ENCODE assay signal across 18 cellular contexts in genomic region chr2:98472961-98473746, GRCh38. TPM values are rescaled to one million over a fixed set of nuclear protein-coding genes. Genes with fewer than 3 reads are reported as not detected.
DNase-seq lines count a peak whose midpoint lies in the region; ATAC-seq, FAIRE-seq and TF ChIP-seq lines count a peak whose summit lies in the region.
"Had no signal": no experiment of that assay in that cellular context is flagged by ENCODE, and none has a peak within 500 bp of the region (broad histone marks: within the 10 kb centered on the region; RNA-seq: fewer than 3 reads in every experiment).

No MANE protein-coding gene starts in this region.

- H3K27ac Mint-ChIP-seq in CD4-positive, CD25-positive, alpha-beta regulatory T cell, result peak overlapping the region; percentile 72 to 88 (median 86)
- peak overlapping the region; percentile 58 for H3K27ac Mint-ChIP-seq in activated naive CD4-positive, alpha-beta T cell treated with anti-CD3 and anti-CD28 coated beads, Interleukin-2, amount 50 U/mL, for 72 hours
- H3K27ac Mint-ChIP-seq in naive thymus-derived CD8-positive, alpha-beta T cell, result peak overlapping the region; percentile 88 to 99 (median 92)
- H3K27ac Mint-ChIP-seq: B cell had no signal

- intact Hi-C loops in transverse colon (cut with DNase I; ENCODE audit: low total_unique reads), result no loop called here
- intact Hi-C loops in OCI-LY7 (cut with micrococcal nuclease; ENCODE audit: unreplicated experiment), result no loop called here

- DNase-seq in CD4-positive, CD25-positive, alpha-beta regulatory T cell, result no peak
- DNase-seq in GM12891 (ENCODE audit: insufficient read length, low spot score) (no peak), NCI-H1092 (lab: John Stamatoyannopoulos, UW) (no peak), transverse colon (no peak), OCI-LY7 (ENCODE audit: low spot score) (no peak)
- peak in 1 of 2 donors; percentile 53 for DNase-seq in activated naive CD4-positive, alpha-beta T cell treated with anti-CD3 and anti-CD28 coated beads, Interleukin-2, amount 50 U/mL, for 72 hours (ENCODE audit: low spot score in 2 of 2)
- DNase-seq in naive thymus-derived CD8-positive, alpha-beta T cell, result peak in 1 of 10 donors; percentile 6
- DNase-seq: activated CD8-positive, alpha-beta memory T cell treated with anti-CD3 and anti-CD28 coated beads, Interleukin-2, amount 50 U/mL, for 4 hours; EL; esophagus squamous epithelium; heart right ventricle; midbrain; NCI-H1436 treated with DMSO at 0.1 percent for 48 hours; stimulated activated naive CD4-positive, alpha-beta T cell treated with Interleukin-2 at 50 U/mL for 16 hours; uterus had no signal

- no peaks in the 10 kb centered on the region for H3K9me3 ChIP-seq in CD4-positive, CD25-positive, alpha-beta regulatory T cell (ENCODE audit: control insufficient read depth in 2 of 2, low read length in 2 of 2)
- H3K9me3 ChIP-seq in transverse colon (no peaks in the 10 kb centered on the region), OCI-LY7 (ENCODE audit: low read length) (no peaks in the 10 kb centered on the region)
- H3K9me3 ChIP-seq: esophagus squamous epithelium, heart right ventricle, pancreas, uterus had no signal

- TF ChIP-seq POLR2A in GM12891 (IDR thresholded peaks at IDR 0.05; ENCODE audit: low read depth, low read length) (peak; percentile 56; the same call in 1 of the 2 replicates), transverse colon (IDR thresholded peaks at IDR 0.05) (no peak)

- in situ Hi-C loops in transverse colon (cut with MboI; ENCODE audit: low pct_ligation_motif_present in 1 of 4, low pct_unique_long_range_greater_than_20kb in 1 of 4, low sequenced_read_pairs in 3 of 4), result no loop called here

- H3K4me3 Mint-ChIP-seq in CD4-positive, CD25-positive, alpha-beta regulatory T cell, result peak overlapping the region; percentile 66 to 84 (median 82)
- H3K4me3 Mint-ChIP-seq in naive thymus-derived CD8-positive, alpha-beta T cell, result peak overlapping the region; percentile 51 to 85 (median 80)

- CTCF ChIA-PET in OCI-LY7 (lab: Charles Lee; ENCODE audit: unreplicated experiment), result no interaction called here

- H3K36me3 Mint-ChIP-seq in CD4-positive, CD25-positive, alpha-beta regulatory T cell, result peaks cover 12% of the 10 kb centered on the region
- H3K36me3 Mint-ChIP-seq in activated naive CD4-positive, alpha-beta T cell treated with anti-CD3 and anti-CD28 coated beads, Interleukin-2, amount 50 U/mL, for 72 hours, result no peaks in the 10 kb centered on the region
- H3K36me3 Mint-ChIP-seq in naive thymus-derived CD8-positive, alpha-beta T cell, result peaks cover 0 to 6% (median 0%) of the 10 kb centered on the region in 3 donors

- H3K79me2 ChIP-seq in OCI-LY7 (ENCODE audit: insufficient read depth, low read depth, low read length), result no peaks in the 10 kb centered on the region

- H2AFZ ChIP-seq in OCI-LY7 (ENCODE audit: low read length), result no peak overlapping the region

- peak overlapping the region; percentile 64 for H3K27ac ChIP-seq in CD4-positive, CD25-positive, alpha-beta regulatory T cell (ENCODE audit: insufficient read depth, low read length, poor library complexity, severe bottlenecking)
- peak overlapping the region in 2 of 4 donors; percentile 17 to 29 for H3K27ac ChIP-seq in transverse colon
- no peak overlapping the region for H3K27ac ChIP-seq in OCI-LY7 (ENCODE audit: low read depth, low read length, poor library complexity, severe bottlenecking)
- H3K27ac ChIP-seq: pancreas, uterus had no signal

- H3K4me1 Mint-ChIP-seq in CD4-positive, CD25-positive, alpha-beta regulatory T cell, result peaks cover 20 to 98% (median 69%) of the 10 kb centered on the region in 4 donors
- peaks cover 58 to 100% (median 95%) of the 10 kb centered on the region in 4 donors for H3K4me1 Mint-ChIP-seq in naive thymus-derived CD8-positive, alpha-beta T cell

- H3K27me3 ChIP-seq in CD4-positive, CD25-positive, alpha-beta regulatory T cell (ENCODE audit: control insufficient read depth, insufficient read depth, low read length), result no peaks in the 10 kb centered on the region
- no peaks in the 10 kb centered on the region for H3K27me3 ChIP-seq in transverse colon
- H3K27me3 ChIP-seq: heart right ventricle, pancreas, uterus had no signal

- H3K4me2 ChIP-seq in OCI-LY7 (ENCODE audit: low read length), result no peak overlapping the region

- POLR2A ChIA-PET in naive thymus-derived CD8-positive, alpha-beta T cell (lab: Charles Lee), result interaction anchor here (0.6 to 12.8 kb wide), 3 partner anchors 8 to 52 kb away, joined by 3 to 194 read pairs (median 3); no protein-coding TSS in a partner anchor
- POLR2A ChIA-PET in OCI-LY7 (lab: Charles Lee), result interaction anchor here (2.0 kb wide), 1 partner anchor 9 kb away, joined by 6 read pairs; no protein-coding TSS in a partner anchor

- H3K36me3 ChIP-seq in CD4-positive, CD25-positive, alpha-beta regulatory T cell (ENCODE audit: control insufficient read depth, insufficient read depth, low read length), result no peaks in the 10 kb centered on the region
- H3K36me3 ChIP-seq in transverse colon, result no peaks in the 10 kb centered on the region
- H3K36me3 ChIP-seq in OCI-LY7 (ENCODE audit: insufficient read depth, low read length), result no peaks in the 10 kb centered on the region
- H3K36me3 ChIP-seq: esophagus squamous epithelium, pancreas, uterus had no signal

- WGBS in transverse colon (ENCODE audit: low coverage in 1 of 2), 2 donors, result 77 to 92% methylated on average over 6 to 9 of the region's 9 CpGs

- no peaks in the 10 kb centered on the region; the same call in 1 of the 2 replicates for H4K20me1 ChIP-seq in OCI-LY7 (ENCODE audit: insufficient read depth, low read length)

- FAIRE-seq in GM12891 (lab: Jason Lieb, UNC), result peak; percentile 57
- FAIRE-seq: pancreas had no signal

- TF ChIP-seq CTCF in transverse colon (IDR thresholded peaks at IDR 0.05) (no peak), OCI-LY7 (conservative IDR thresholded peaks at IDR 0.05; ENCODE audit: low read length) (no peak)

- no peaks in the 10 kb centered on the region for H3K27me3 Mint-ChIP-seq in CD4-positive, CD25-positive, alpha-beta regulatory T cell
- no peaks in the 10 kb centered on the region for H3K27me3 Mint-ChIP-seq in naive thymus-derived CD8-positive, alpha-beta T cell
- H3K27me3 Mint-ChIP-seq: B cell had no signal

- H3K4me1 ChIP-seq in CD4-positive, CD25-positive, alpha-beta regulatory T cell (ENCODE audit: control insufficient read depth, insufficient read depth, low read length, poor library complexity, severe bottlenecking), result peaks cover 97% of the 10 kb centered on the region
- H3K4me1 ChIP-seq in transverse colon, result peaks cover 36 to 56% (median 43%) of the 10 kb centered on the region in 4 donors
- H3K4me1 ChIP-seq in OCI-LY7 (ENCODE audit: insufficient read depth, low read length, poor library complexity, severe bottlenecking), result no peaks in the 10 kb centered on the region
- H3K4me1 ChIP-seq: uterus had no signal

- H3K9me3 Mint-ChIP-seq in CD4-positive, CD25-positive, alpha-beta regulatory T cell, result no peaks in the 10 kb centered on the region
- H3K9me3 Mint-ChIP-seq in activated naive CD4-positive, alpha-beta T cell treated with anti-CD3 and anti-CD28 coated beads, Interleukin-2, amount 50 U/mL, for 72 hours, result no peaks in the 10 kb centered on the region
- no peaks in the 10 kb centered on the region for H3K9me3 Mint-ChIP-seq in naive thymus-derived CD8-positive, alpha-beta T cell

- H3K9me2 ChIP-seq in OCI-LY7 (ENCODE audit: insufficient read depth, low read length), result no peaks in the 10 kb centered on the region

- TF ChIP-seq EP300 in transverse colon (IDR thresholded peaks at IDR 0.05; ENCODE audit: low read depth), result no peak

- peak overlapping the region; percentile 83 for H3K4me3 ChIP-seq in CD4-positive, CD25-positive, alpha-beta regulatory T cell (ENCODE audit: low read depth, low read length)
- H3K4me3 ChIP-seq in transverse colon (no peak overlapping the region), OCI-LY7 (ENCODE audit: low read depth, low read length, poor library complexity, severe bottlenecking) (no peak overlapping the region)
- H3K4me3 ChIP-seq: esophagus squamous epithelium, heart right ventricle, pancreas, skin epidermis, uterus had no signal

- BruUV-seq in OCI-LY7 (replicated peaks; lab: Mats Ljungman, UMichigan), result no TSS peak

- no peak for ATAC-seq in CD4-positive, CD25-positive, alpha-beta regulatory T cell (ENCODE audit: low read depth in 2 of 2)
- ATAC-seq in activated naive CD4-positive, alpha-beta T cell treated with anti-CD3 and anti-CD28 coated beads, Interleukin-2, amount 50 U/mL, for 72 hours, result peak in 1 of 2 donors; percentile 3
- no peak for ATAC-seq in naive thymus-derived CD8-positive, alpha-beta T cell

TF ChIP-seq in GM12891, 5 proteins besides CTCF, POLR2A, EP300 and RAD21:
- 0 out of 2 replicates have a peak, but pooled peaks have one; percentile 11 for TF ChIP-seq POU2F2 (IDR thresholded peaks at IDR 0.05; ENCODE audit: low read depth, low read length)
- peak; percentile 35; the same call in 1 of the 2 replicates for TF ChIP-seq POLR2AphosphoS5 (IDR thresholded peaks at IDR 0.05; ENCODE audit: low read depth, low read length)
- no peak for TF ChIP-seq PAX5 (IDR thresholded peaks at IDR 0.05; ENCODE audit: insufficient read depth, low read length, severe bottlenecking)

RNA-seq across cellular contexts. Expression of gene INPP4A, which starts 28.5 kb away (rescaled TPM):
- 106 TPM for total RNA-seq in CD4-positive, CD25-positive, alpha-beta regulatory T cell
- 10 to 100 TPM; 27.9 to 36.3 (median 30.7) TPM for polyA plus RNA-seq in CD4-positive, CD25-positive, alpha-beta regulatory T cell
- polyA plus RNA-seq in GM12891 (2012; ENCODE audit: low read depth, missing spikeins), result 16.5 TPM
- total RNA-seq in activated naive CD4-positive, alpha-beta T cell treated with anti-CD3 and anti-CD28 coated beads, Interleukin-2, amount 50 U/mL, for 72 hours, result 10 to 100 TPM; 46.6 to 48.1 TPM
- total RNA-seq in naive thymus-derived CD8-positive, alpha-beta T cell, result 100 to 1,000 TPM; 130 to 141 TPM
- 10 to 100 TPM; 37.7 to 64.3 (median 46.3) TPM for polyA plus RNA-seq in naive thymus-derived CD8-positive, alpha-beta T cell
- total RNA-seq in transverse colon (10 to 100 TPM; 22.8 to 35.8 (median 25.4) TPM), OCI-LY7 (2022) (27.5 and 28.6 TPM in 2 replicates)
- total RNA-seq in OCI-LY7 (2014; rRNA removed; shearing (Covaris generic)), result 14.3 and 28.5 TPM in 2 replicates
